Comparison of ENCODE assay signal across 24 cellular contexts in the genomic region with DNA sequence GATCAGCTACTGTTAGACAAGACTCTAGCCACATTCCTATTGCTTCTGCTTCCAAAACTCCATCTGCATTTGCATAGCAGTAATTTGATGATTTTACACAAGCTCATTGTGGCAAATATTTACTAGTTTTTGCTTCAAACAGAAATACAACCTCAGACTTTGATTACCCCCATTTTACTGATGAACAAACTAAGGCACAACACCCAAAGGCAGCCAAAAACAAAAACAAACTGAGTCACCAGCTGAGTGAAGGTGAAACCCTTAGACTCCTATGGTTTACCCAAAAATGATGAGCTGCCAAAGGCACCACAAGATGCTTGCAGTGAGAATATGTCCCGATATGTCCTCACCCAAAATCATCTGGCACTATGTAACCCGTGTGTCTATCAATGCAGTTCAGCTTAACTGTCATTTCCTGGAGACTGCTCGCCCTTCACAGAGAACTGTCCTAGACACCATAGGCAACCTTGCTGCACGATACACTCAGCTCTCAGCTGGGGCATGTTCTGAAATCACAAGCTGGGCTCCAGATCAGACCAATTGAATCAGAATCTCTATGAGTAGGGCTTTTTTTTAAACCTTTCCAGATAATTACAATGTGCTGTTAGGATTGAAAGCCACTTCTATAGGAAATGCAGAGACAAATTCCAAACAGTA. TPM values are rescaled to one million over a fixed set of nuclear protein-coding genes. Genes with fewer than 3 reads are reported as not detected.
"Had no signal": no experiment of that assay in that cellular context is flagged by ENCODE, and none has a peak within 500 bp of the region (broad histone marks: within the 10 kb centered on the region; RNA-seq: fewer than 3 reads in every experiment).

No MANE protein-coding gene starts in this region.

- ATAC-seq: effector memory CD8-positive, alpha-beta T cell; esophagus mucosa; heart left ventricle; left lobe of liver; lower lobe of right lung; naive thymus-derived CD4-positive, alpha-beta T cell had no signal

- H3K4me3 ChIP-seq: colonic mucosa, dorsolateral prefrontal cortex, heart left ventricle, lower lobe of right lung, prostate gland, tibial artery had no signal

- H3K27ac ChIP-seq: colonic mucosa, dorsolateral prefrontal cortex, heart left ventricle, lower lobe of right lung, prostate gland, tibial artery had no signal

- H3K36me3 ChIP-seq: colonic mucosa, heart left ventricle, lower lobe of right lung, prostate gland, tibial artery had no signal

- FAIRE-seq: astrocyte, endothelial cell of umbilical vein, frontal cortex had no signal

- H3K36me3 Mint-ChIP-seq: activated naive CD8-positive, alpha-beta T cell treated with anti-CD3 and anti-CD28 coated beads for 36 hours had no signal

- H3K9me3 Mint-ChIP-seq: activated CD4-positive, alpha-beta memory T cell treated with anti-CD3 and anti-CD28 coated beads, Interleukin-2, amount 10 ng/mL, durations not matched to agents 7 days and 5 days; activated naive CD8-positive, alpha-beta T cell treated with anti-CD3 and anti-CD28 coated beads for 36 hours; central memory CD8-positive, alpha-beta T cell; stimulated activated naive CD8-positive, alpha-beta T cell treated with anti-CD3 and anti-CD28 coated beads, Interleukin-15, Interleukin-2, amounts not matched to agents 100 ng/mL and 50 ng/mL, for 24 hours; T-helper 1 cell treated with Interleukin-12 subunit alpha and Interleukin-12 subunit beta and Interleukin-4 antibody, amounts not matched to agents 30 μg/mL and 1 μg/mL, for 36 hours had no signal

- H3K9me3 ChIP-seq: colonic mucosa, heart left ventricle, lower lobe of right lung, prostate gland, tibial artery had no signal

- H3K4me3 Mint-ChIP-seq: activated B cell treated with CpG ODN at 0.5 μM for 24 hours; activated CD4-positive, alpha-beta memory T cell treated with anti-CD3 and anti-CD28 coated beads, Interleukin-2, amount 10 ng/mL, durations not matched to agents 7 days and 5 days; activated naive CD8-positive, alpha-beta T cell treated with anti-CD3 and anti-CD28 coated beads for 36 hours; central memory CD8-positive, alpha-beta T cell; effector memory CD8-positive, alpha-beta T cell; stimulated activated naive CD8-positive, alpha-beta T cell treated with anti-CD3 and anti-CD28 coated beads, Interleukin-15, Interleukin-2, amounts not matched to agents 100 ng/mL and 50 ng/mL, for 24 hours; T-helper 1 cell treated with Interleukin-12 subunit alpha and Interleukin-12 subunit beta and Interleukin-4 antibody, amounts not matched to agents 30 μg/mL and 1 μg/mL, for 36 hours had no signal

- H3K27ac Mint-ChIP-seq: activated B cell treated with CpG ODN at 0.5 μM for 24 hours; activated CD4-positive, alpha-beta memory T cell treated with anti-CD3 and anti-CD28 coated beads, Interleukin-2, amount 10 ng/mL, durations not matched to agents 7 days and 5 days; activated naive CD8-positive, alpha-beta T cell treated with anti-CD3 and anti-CD28 coated beads for 36 hours; effector memory CD8-positive, alpha-beta T cell; stimulated activated naive CD8-positive, alpha-beta T cell treated with anti-CD3 and anti-CD28 coated beads, Interleukin-15, Interleukin-2, amounts not matched to agents 100 ng/mL and 50 ng/mL, for 24 hours; T-helper 1 cell treated with Interleukin-12 subunit alpha and Interleukin-12 subunit beta and Interleukin-4 antibody, amounts not matched to agents 30 μg/mL and 1 μg/mL, for 36 hours had no signal

- DNase-seq: activated B cell treated with CpG ODN at 0.5 μM for 24 hours; activated CD4-positive, alpha-beta memory T cell treated with anti-CD3 and anti-CD28 coated beads, Interleukin-2, amount 10 ng/mL, durations not matched to agents 7 days and 5 days; activated CD4-positive, alpha-beta T cell treated with anti-CD3 and anti-CD28 coated beads for 4 hours; activated naive CD4-positive, alpha-beta T cell treated with Interleukin-2 at 50 U/mL for 16 hours; activated T-cell treated with anti-CD3 and anti-CD28 coated beads, Interleukin-2, amount 50 U/mL, for 1 hour; colonic mucosa; dorsolateral prefrontal cortex; effector memory CD8-positive, alpha-beta T cell; heart left ventricle; lower lobe of right lung; naive thymus-derived CD4-positive, alpha-beta T cell; stimulated activated CD4-positive, alpha-beta T cell treated with anti-CD3 and anti-CD28 coated beads, Interleukin-12 subunit alpha, Interleukin-12 subunit beta, amount 100 ng/mL, for 4 hours; T1000; tibial artery had no signal

- H3K4me1 ChIP-seq: colonic mucosa, prostate gland had no signal

RNA-seq across cellular contexts. Expression of a gene that starts 4.1 kb away (rescaled TPM):
- total RNA-seq: activated B cell treated with CpG ODN at 0.5 μM for 24 hours; activated CD4-positive, alpha-beta memory T cell treated with anti-CD3 and anti-CD28 coated beads, Interleukin-2, amount 10 ng/mL, durations not matched to agents 7 days and 5 days had no signal
